Comparison of ENCODE assay signal across 21 cellular contexts in the genomic region with DNA sequence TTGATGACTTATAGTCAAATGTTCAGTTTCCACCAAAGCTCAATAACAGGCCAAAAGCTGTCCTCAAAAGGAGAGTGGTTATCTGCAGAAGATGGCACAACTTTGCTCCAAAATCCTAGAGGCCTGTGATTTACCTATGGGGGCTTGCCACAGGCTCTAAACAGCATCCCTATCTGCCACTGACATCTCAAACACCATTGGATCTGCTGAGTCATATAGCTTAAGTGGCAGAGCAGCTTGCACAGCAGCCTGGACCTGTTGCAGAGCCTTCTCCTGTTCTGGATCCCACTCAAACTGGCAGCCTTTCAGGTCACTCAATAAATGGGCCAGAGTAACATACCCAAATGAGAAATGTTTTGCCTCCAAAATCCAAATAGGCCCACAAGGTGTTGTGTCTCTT.
DNase-seq lines count a peak whose midpoint lies in the region; FAIRE-seq and TF ChIP-seq lines count a peak whose summit lies in the region.
"Had no signal": no experiment of that assay in that cellular context is flagged by ENCODE, and none has a peak within 500 bp of the region (broad histone marks: within the 10 kb centered on the region; RNA-seq: fewer than 3 reads in every experiment).

No MANE protein-coding gene starts in this region.

- no peak for TF ChIP-seq POLR2A in GM12892 (IDR thresholded peaks at IDR 0.05; ENCODE audit: low read depth, low read length)

- DNase-seq in DMS53 (lab: John Stamatoyannopoulos, UW): peak; percentile 28
- DNase-seq in DMS53 treated with DMSO at 0.1 percent for 48 hours (lab: John Stamatoyannopoulos, UW; ENCODE audit: unreplicated experiment): no peak
- peak; percentile 10 for DNase-seq in LNCaP clone FGC (ENCODE audit: low read depth)
- no peak for DNase-seq in bronchial epithelial cell (ENCODE audit: low read depth)
- DNase-seq in GM12892 (ENCODE audit: insufficient read length): no peak
- no peak for DNase-seq in hippocampal formation (lab: John Stamatoyannopoulos, UW)
- DNase-seq: AML-193; CD4-positive, alpha-beta memory T cell; CD4-positive, CD25-positive, alpha-beta regulatory T cell; CD8-positive, alpha-beta memory T cell; COR-L47; DMS 273 treated with DMSO at 0.1 percent for 48 hours; DMS153; DMS79; DND-41; EL; GDM1 had no signal

- FAIRE-seq in bronchial epithelial cell (lab: Jason Lieb, UNC): peak; percentile 50
- FAIRE-seq in GM12892 (lab: Jason Lieb, UNC): no peak
- FAIRE-seq: A549, GM12878, GM19239 had no signal

- H3K4me3 ChIP-seq in LNCaP clone FGC (ENCODE audit: low read depth, low read length) (no peak overlapping the region), bronchial epithelial cell (ENCODE audit: low read depth, low read length) (no peak overlapping the region)
- H3K4me3 ChIP-seq: A549; BLaER1 treated with 17β-estradiol and CSF1 and Interleukin-3, amounts not matched to agents 10 nM and 100 nM; GM12878 had no signal

- peaks cover 1% of the 10 kb centered on the region for H3K27me3 ChIP-seq in bronchial epithelial cell (ENCODE audit: control insufficient read depth, insufficient read depth, low read length)
- H3K27me3 ChIP-seq: BLaER1 treated with 17β-estradiol and CSF1 and Interleukin-3, amounts not matched to agents 10 nM and 100 nM had no signal

- TF ChIP-seq CTCF in LNCaP clone FGC (IDR thresholded peaks at IDR 0.05; ENCODE audit: control insufficient read depth, extremely low read depth, insufficient read depth) (no peak), bronchial epithelial cell (IDR thresholded peaks at IDR 0.05; ENCODE audit: insufficient read depth, low read length, severe bottlenecking) (no peak)

- no peaks in the 10 kb centered on the region for H3K36me3 ChIP-seq in bronchial epithelial cell (ENCODE audit: control insufficient read depth, insufficient read depth, low read length)
- H3K36me3 ChIP-seq: BLaER1 treated with 17β-estradiol and CSF1 and Interleukin-3, amounts not matched to agents 10 nM and 100 nM had no signal

Comparison
In these comparisons a context has a peak if more than half of its experiments do, and no peak if none do; other contexts are left out.
1. DNase-seq: peak in DMS53 (single experiment) and LNCaP clone FGC (single experiment); none in DMS53 treated with DMSO at 0.1 percent for 48 hours (single experiment), bronchial epithelial cell (single experiment), GM12892 (single experiment) and hippocampal formation (0 of 2).